ENCODE assay signal across 1 cellular context in the genomic region with DNA sequence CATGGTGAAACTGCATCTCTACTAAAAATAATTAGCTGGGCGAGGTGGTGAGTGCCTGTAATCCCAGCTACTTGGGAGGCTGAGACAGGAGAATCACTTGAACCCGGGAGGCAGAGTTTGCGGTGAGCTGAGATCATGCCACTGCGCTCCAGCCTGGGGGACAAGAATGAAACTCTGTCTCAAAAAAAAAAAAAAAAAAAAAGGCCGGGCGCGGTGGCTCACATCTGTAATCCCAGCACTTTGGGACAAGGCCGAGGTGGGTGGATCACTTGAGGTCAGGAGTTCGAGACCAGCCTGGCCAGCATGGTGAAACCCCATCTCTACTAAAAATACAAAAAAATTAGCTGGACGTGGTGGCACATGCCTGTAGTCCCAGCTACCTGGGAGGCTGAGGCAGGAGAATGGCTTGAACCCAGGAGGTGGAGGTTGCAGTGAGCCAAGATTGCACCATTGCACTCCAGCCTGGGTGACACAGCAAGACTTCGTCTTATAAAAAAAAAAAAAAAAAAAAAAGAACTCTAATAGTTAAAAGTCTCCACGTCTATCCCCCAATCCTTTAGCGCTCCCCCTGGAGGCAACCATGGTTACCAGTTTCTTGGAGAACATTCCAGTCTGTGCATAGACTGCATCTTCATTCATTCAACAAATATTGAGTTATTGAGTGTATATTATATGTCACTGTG.
TF ChIP-seq lines count a peak whose summit lies in the region.

No MANE protein-coding gene starts in this region.

TF ChIP-seq in IMR-90, 13 proteins besides CTCF, POLR2A, EP300 and RAD21:
- TF ChIP-seq SMC3 (IDR thresholded peaks at IDR 0.05; ENCODE audit: low read depth, low read length) (peak; percentile 47), MAZ (IDR thresholded peaks at IDR 0.05; ENCODE audit: borderline replicate concordance, low read depth, low read length) (0 out of 2 replicates have a peak, but pooled peaks have one; percentile 21)
